Comparison of ENCODE assay signal across 13 cellular contexts in genomic region chr1:226975259-226975908, GRCh38. TPM values are rescaled to one million over a fixed set of nuclear protein-coding genes. Genes with fewer than 3 reads are reported as not detected.
DNase-seq lines count a peak whose midpoint lies in the region; ATAC-seq and TF ChIP-seq lines count a peak whose summit lies in the region.
"Had no signal": no experiment of that assay in that cellular context is flagged by ENCODE, and none has a peak within 500 bp of the region (broad histone marks: within the 10 kb centered on the region; RNA-seq: fewer than 3 reads in every experiment).

No MANE protein-coding gene starts in this region.

- no peaks in the 10 kb centered on the region for H3K27me3 Mint-ChIP-seq in H9 (ENCODE audit: low read depth)
- no peaks in the 10 kb centered on the region for H3K27me3 Mint-ChIP-seq in stimulated activated naive CD8-positive, alpha-beta T cell treated with anti-CD3 and anti-CD28 coated beads, Interleukin-15, amount 100 ng/mL, for 72 hours
- H3K27me3 Mint-ChIP-seq: activated naive CD4-positive, alpha-beta T cell treated with anti-CD3 and anti-CD28 coated beads, Interleukin-2, amount 50 U/mL, for 24 hours had no signal

- intact Hi-C loops in sigmoid colon (cut with DNase I), result loop anchor here (10.0 kb wide), 2 partner anchors 339 to 341 kb away; partner anchors contain the start of gene CDC42BPA
- intact Hi-C loops in OCI-LY7 (cut with micrococcal nuclease; ENCODE audit: unreplicated experiment), result no loop called here

- no peaks in the 10 kb centered on the region for H3K9me2 ChIP-seq in OCI-LY7 (ENCODE audit: insufficient read depth, low read length)

- no TSS peak for BruUV-seq in OCI-LY7 (replicated peaks; lab: Mats Ljungman, UMichigan)

- no peaks in the 10 kb centered on the region for H4K20me1 ChIP-seq in H9 (ENCODE audit: control insufficient read depth, insufficient read depth, insufficient read length)
- H4K20me1 ChIP-seq in OCI-LY7 (ENCODE audit: insufficient read depth, low read length), result no peaks in the 10 kb centered on the region

- H3K23ac ChIP-seq in H9 (ENCODE audit: insufficient read length, low read depth, low read length), result no peak overlapping the region

- CTCF ChIA-PET in OCI-LY7 (lab: Charles Lee; ENCODE audit: unreplicated experiment), result no interaction called here

- peaks cover 7 to 8% of the 10 kb centered on the region in 2 experiments; a peak in 4 of 5 replicates for H3K9me3 Mint-ChIP-seq in H9
- H3K9me3 Mint-ChIP-seq in stimulated activated naive CD8-positive, alpha-beta T cell treated with anti-CD3 and anti-CD28 coated beads, Interleukin-15, amount 100 ng/mL, for 72 hours, result peaks cover 7 to 8% of the 10 kb centered on the region in 2 donors

- 0 out of 7 replicates have a peak overlapping the region, but pooled peaks of 1 of the 3 experiments have one; percentile 23 for H3K27ac Mint-ChIP-seq in H9
- no peak overlapping the region for H3K27ac Mint-ChIP-seq in stimulated activated naive CD8-positive, alpha-beta T cell treated with anti-CD3 and anti-CD28 coated beads, Interleukin-15, amount 100 ng/mL, for 72 hours

- TF ChIP-seq CTCF in H9 (conservative IDR thresholded peaks at IDR 0.05), result no peak
- no peak for TF ChIP-seq CTCF in sigmoid colon (IDR thresholded peaks at IDR 0.05)
- TF ChIP-seq CTCF in OCI-LY7 (conservative IDR thresholded peaks at IDR 0.05; ENCODE audit: low read length), result no peak

- no peak overlapping the region for H2BK120ac ChIP-seq in H9 (ENCODE audit: low read depth, low read length, poor library complexity, severe bottlenecking)

- H3K9me3 ChIP-seq in H9 (ENCODE audit: control insufficient read depth, low read depth, low read length), result no peaks in the 10 kb centered on the region
- peaks cover 10% of the 10 kb centered on the region; the same call in 1 of the 2 replicates for H3K9me3 ChIP-seq in NT2/D1 (ENCODE audit: insufficient read depth, low read length)
- no peaks in the 10 kb centered on the region for H3K9me3 ChIP-seq in sigmoid colon
- H3K9me3 ChIP-seq in OCI-LY7 (ENCODE audit: low read length), result no peaks in the 10 kb centered on the region

- no peak overlapping the region for H3K9ac ChIP-seq in H9 (ENCODE audit: extremely low read depth, insufficient read length, low read length)
- peak overlapping the region; percentile 6 for H3K9ac ChIP-seq in NT2/D1 (ENCODE audit: insufficient read length, low read depth)
- H3K9ac ChIP-seq: KMS-11 had no signal

- H3K23me2 ChIP-seq in H9 (ENCODE audit: insufficient read length, low read depth, low read length, poor library complexity, severe bottlenecking), result no peaks in the 10 kb centered on the region

- H2BK5ac ChIP-seq in H9 (ENCODE audit: insufficient read length, low read length), result no peak overlapping the region

- peaks cover 2% of the 10 kb centered on the region for H3K36me3 ChIP-seq in NT2/D1 (ENCODE audit: insufficient read depth, insufficient read length, low read length)
- H3K36me3 ChIP-seq in sigmoid colon, result peaks cover 0 to 34% (median 17%) of the 10 kb centered on the region in 4 donors
- H3K36me3 ChIP-seq in OCI-LY7 (ENCODE audit: insufficient read depth, low read length), result no peaks in the 10 kb centered on the region

- H2BK20ac ChIP-seq in H9 (ENCODE audit: low read depth, low read length, poor library complexity, severe bottlenecking), result no peak overlapping the region

- H2BK12ac ChIP-seq in H9 (ENCODE audit: insufficient read length, low read depth, low read length), result no peak overlapping the region

- H3K4me2 ChIP-seq in H9 (ENCODE audit: insufficient read depth, insufficient read length, low read length), result no peak overlapping the region
- H3K4me2 ChIP-seq in OCI-LY7 (ENCODE audit: low read length), result no peak overlapping the region
- H3K4me2 ChIP-seq: KMS-11 had no signal

- H2BK15ac ChIP-seq in H9 (ENCODE audit: low read depth, low read length), result no peak overlapping the region

- WGBS in H9 (ENCODE audit: extremely low coverage, insufficient read length, low lambda C conversion rate), result no CpG with 5 or more reads among the region's 15 CpGs
- WGBS in sigmoid colon, 2 donors, result 92 to 94% methylated on average over 15 of the region's 15 CpGs

- no peak overlapping the region for H4K5ac ChIP-seq in H9 (ENCODE audit: insufficient read length, low read depth, low read length)

- no peak overlapping the region for H3K56ac ChIP-seq in H9 (ENCODE audit: insufficient read length, low read depth, low read length)

- H3K4me3 ChIP-seq in NT2/D1 (ENCODE audit: insufficient read length, low read depth) (no peak overlapping the region), sigmoid colon (no peak overlapping the region), OCI-LY7 (ENCODE audit: low read depth, low read length, poor library complexity, severe bottlenecking) (no peak overlapping the region)

- H3K14ac ChIP-seq in H9 (ENCODE audit: insufficient read depth, low read length), result no peak overlapping the region

- peaks cover 7 to 19% (median 12%) of the 10 kb centered on the region in 3 experiments for H3K36me3 Mint-ChIP-seq in H9 (ENCODE audit: insufficient read depth in 1 of 3, low read depth in 3 of 3)

- no peak overlapping the region for H3K27ac ChIP-seq in H9 (ENCODE audit: insufficient read length, low read depth, low read length)
- peak overlapping the region; percentile 77 to 95 (median 89) for H3K27ac ChIP-seq in sigmoid colon
- H3K27ac ChIP-seq in OCI-LY7 (ENCODE audit: low read depth, low read length, poor library complexity, severe bottlenecking), result no peak overlapping the region
- H3K27ac ChIP-seq: KMS-11 had no signal

- H3K4ac ChIP-seq in H9 (ENCODE audit: low read depth, low read length), result no peak overlapping the region

- H3K79me2 ChIP-seq in H9 (ENCODE audit: insufficient read depth, low read length) (no peaks in the 10 kb centered on the region), OCI-LY7 (ENCODE audit: insufficient read depth, low read depth, low read length) (no peaks in the 10 kb centered on the region)

- no peak overlapping the region for H4K91ac ChIP-seq in H9 (ENCODE audit: insufficient read length, low read depth, low read length)

- no peak overlapping the region for H3T11ph ChIP-seq in H9 (ENCODE audit: low read length)

- H4K8ac ChIP-seq in H9 (replicated peaks; ENCODE audit: insufficient read length, low read depth, low read length), result no peak overlapping the region

- DNase-seq in H9 (peak; percentile 14), NT2/D1 (ENCODE audit: low read depth, low spot score) (no peak), inferior parietal cortex (ENCODE audit: extremely low spot score) (peak; percentile 75), sigmoid colon (peak; percentile 58), OCI-LY7 (ENCODE audit: low spot score) (no peak)
- no peak for DNase-seq in stimulated activated naive CD8-positive, alpha-beta T cell treated with anti-CD3 and anti-CD28 coated beads, Interleukin-15, amount 100 ng/mL, for 72 hours
- DNase-seq: stimulated activated naive CD4-positive, alpha-beta T cell had no signal

- TF ChIP-seq EP300 in sigmoid colon (IDR thresholded peaks at IDR 0.05), result no peak

- H3K27me3 ChIP-seq in H9 (ENCODE audit: insufficient read depth, low read length), result no peaks in the 10 kb centered on the region
- no peaks in the 10 kb centered on the region for H3K27me3 ChIP-seq in NT2/D1 (ENCODE audit: insufficient read depth, insufficient read length)
- no peaks in the 10 kb centered on the region for H3K27me3 ChIP-seq in sigmoid colon

- ATAC-seq in GM19035 (IDR thresholded peaks at IDR 0.05; ENCODE audit: unreplicated experiment) (no peak), GM21367 (IDR thresholded peaks at IDR 0.05; ENCODE audit: unreplicated experiment) (no peak)
- ATAC-seq in stimulated activated naive CD8-positive, alpha-beta T cell treated with anti-CD3 and anti-CD28 coated beads, Interleukin-15, amount 100 ng/mL, for 72 hours, result no peak
- ATAC-seq: WTC11 had no signal

- TF ChIP-seq POLR2A in sigmoid colon (IDR thresholded peaks at IDR 0.05), result no peak

- POLR2A ChIA-PET in OCI-LY7 (lab: Charles Lee), result no interaction called here

- no peak overlapping the region for H2AK5ac ChIP-seq in H9 (ENCODE audit: insufficient read length, low read length)

- no peak overlapping the region for H3K4me3 Mint-ChIP-seq in H9
- no peak overlapping the region for H3K4me3 Mint-ChIP-seq in stimulated activated naive CD8-positive, alpha-beta T cell treated with anti-CD3 and anti-CD28 coated beads, Interleukin-15, amount 100 ng/mL, for 72 hours
- H3K4me3 Mint-ChIP-seq: activated naive CD4-positive, alpha-beta T cell treated with anti-CD3 and anti-CD28 coated beads, Interleukin-2, amount 50 U/mL, for 24 hours; CD14-positive monocyte; WTC11 had no signal

- H3K18ac ChIP-seq in H9 (ENCODE audit: insufficient read length, low read depth, low read length), result no peak overlapping the region

- H3K4me1 ChIP-seq in H9 (ENCODE audit: insufficient read depth, low read length), result no peaks in the 10 kb centered on the region
- peaks cover 31% of the 10 kb centered on the region for H3K4me1 ChIP-seq in NT2/D1 (ENCODE audit: insufficient read depth, insufficient read length)
- peaks cover 0 to 42% (median 38%) of the 10 kb centered on the region in 4 donors for H3K4me1 ChIP-seq in sigmoid colon
- H3K4me1 ChIP-seq in OCI-LY7 (ENCODE audit: insufficient read depth, low read length, poor library complexity, severe bottlenecking), result no peaks in the 10 kb centered on the region

- peaks cover 4 to 15% of the 10 kb centered on the region in 2 experiments; a peak in 3 of 4 replicates for H3K4me1 Mint-ChIP-seq in H9
- H3K4me1 Mint-ChIP-seq in stimulated activated naive CD8-positive, alpha-beta T cell treated with anti-CD3 and anti-CD28 coated beads, Interleukin-15, amount 100 ng/mL, for 72 hours, result no peaks in the 10 kb centered on the region

- H2AFZ ChIP-seq in H9 (ENCODE audit: low read length), result no peak overlapping the region
- H2AFZ ChIP-seq in OCI-LY7 (ENCODE audit: low read length), result no peak overlapping the region

- no peaks in the 10 kb centered on the region for H3K79me1 ChIP-seq in H9 (ENCODE audit: insufficient read depth, low read depth, low read length, poor library complexity, severe bottlenecking)

RNA-seq across cellular contexts. Expression of gene COQ8A, which starts 35.3 kb away (rescaled TPM):
- total RNA-seq in H9 (2021), result 25.8 and 26.0 TPM in 2 replicates
- total RNA-seq in sigmoid colon, result 100 to 1,000 TPM in 2 of 4 donors, 10 to 100 TPM in 2; 57.8 to 129 (median 91.6) TPM
- 10 to 100 TPM; 20.3 to 60.2 (median 20.4) TPM for polyA plus RNA-seq in sigmoid colon
- 14.2 and 19.4 TPM in 2 replicates for total RNA-seq in OCI-LY7 (2014; rRNA removed; shearing (Covaris generic))
- 19.6 and 22.7 TPM in 2 replicates for total RNA-seq in OCI-LY7 (2022)

Comparison
In these comparisons a context has a peak if more than half of its experiments do, and no peak if none do; other contexts are left out.
1. DNase-seq: peak in H9 (single experiment), inferior parietal cortex (single experiment) and sigmoid colon (single experiment); none in NT2/D1 (single experiment), stimulated activated naive CD8-positive, alpha-beta T cell treated with anti-CD3 and anti-CD28 coated beads, Interleukin-15, amount 100 ng/mL, for 72 hours (0 of 2) and OCI-LY7 (single experiment).
2. H3K27ac ChIP-seq: peak in sigmoid colon (4 of 4); none in H9 (single experiment) and OCI-LY7 (single experiment).